In genomic region chr13:113065406-113066141, GRCh38 we compare ENCODE assay signal across 28 cellular contexts. TPM values are rescaled to one million over a fixed set of nuclear protein-coding genes. Genes with fewer than 3 reads are reported as not detected.
A peak's percentile ranks its signal among the peaks of the same experiment; 100 is the strongest.
DNase-seq lines count a peak whose midpoint lies in the region; ATAC-seq and TF ChIP-seq lines count a peak whose summit lies in the region.
"Had no signal": no experiment of that assay in that cellular context is flagged by ENCODE, and none has a peak within 500 bp of the region (broad histone marks: within the 10 kb centered on the region; RNA-seq: fewer than 3 reads in every experiment).

No MANE protein-coding gene starts in this region.

- no peaks in the 10 kb centered on the region for H3K9me3 ChIP-seq in left lung
- H3K9me3 ChIP-seq: adrenal gland, Caco-2, HAP-1, transverse colon had no signal

- intact Hi-C loops in Right ventricle myocardium inferior (cut with DNase I) = no loop called here
- intact Hi-C loops in cardiac septum (cut with DNase I) = no loop called here
- intact Hi-C loops in left lung (cut with DNase I) = no loop called here

- peaks cover 0 to 20% of the 10 kb centered on the region in 2 donors for H3K36me3 ChIP-seq in left lung
- H3K36me3 ChIP-seq: adrenal gland, HAP-1, transverse colon had no signal

- H3K27ac ChIP-seq in left lung (no peak overlapping the region), temporal lobe (ENCODE audit: low read depth, low read length) (peak overlapping the region; percentile 44)
- H3K27ac ChIP-seq: adrenal gland, foreskin keratinocyte, hepatocyte, KMS-11, transverse colon had no signal

- in situ Hi-C loops in astrocyte of the spinal cord (cut with HindIII; ENCODE audit: low sequenced_read_pairs) = no loop called here

- H3K4me3 ChIP-seq in astrocyte of the spinal cord (ENCODE audit: low read depth, low read length) = no peak overlapping the region
- H3K4me3 ChIP-seq in left lung = no peak overlapping the region
- H3K4me3 ChIP-seq: adrenal gland, HAP-1, hepatocyte, smooth muscle cell, transverse colon had no signal

- DNase-seq in Right ventricle myocardium inferior (ENCODE audit: missing footprints) (peak; percentile 56), cardiac septum (ENCODE audit: low spot score) (no peak), astrocyte of the spinal cord (ENCODE audit: low read depth, low spot score) (peak; percentile 8), left lung (peak; percentile 67 to 75), NOMO-1 treated with DMSO at 0.1 percent for 48 hours (lab: John Stamatoyannopoulos, UW; ENCODE audit: unreplicated experiment) (no peak)
- DNase-seq: 8988T; activated CD4-positive, alpha-beta memory T cell treated with anti-CD3 and anti-CD28 coated beads, Interleukin-2, amount 10 ng/mL, durations not matched to agents 7 days and 5 days; activated gamma-delta T cell; activated T-cell treated with anti-CD3 and anti-CD28 coated beads for 4 hours; adrenal gland; Caco-2; foreskin keratinocyte; mammary epithelial cell; NCI-H1694; NCI-H2227 treated with DMSO at 0.1 percent for 48 hours; NCI-H774; stimulated activated naive B cell treated with anti-CD40 and anti-IgM and Interleukin-4, amounts not matched to agents 10 μg/mL and 1 μg/mL and 100 μg/mL, for 72 hours; SW 1271; transverse colon had no signal

- TF ChIP-seq CTCF in astrocyte of the spinal cord (IDR thresholded peaks at IDR 0.05; ENCODE audit: low read depth, low read length) = no peak
- TF ChIP-seq CTCF in left lung (IDR thresholded peaks at IDR 0.05) = no peak

- no peaks in the 10 kb centered on the region for H3K4me1 ChIP-seq in left lung
- H3K4me1 ChIP-seq: adrenal gland, Caco-2, foreskin keratinocyte, HAP-1, transverse colon had no signal

- no peaks in the 10 kb centered on the region for H3K27me3 ChIP-seq in left lung
- H3K27me3 ChIP-seq: adrenal gland, foreskin keratinocyte, hepatocyte, transverse colon had no signal

- ATAC-seq in Right ventricle myocardium inferior = peak; percentile 30
- ATAC-seq in left lung = peak; percentile 75
- no peak for ATAC-seq in SK-N-SH treated with all-trans-retinoic acid at 6 μM for 48 hours
- no peak for ATAC-seq in GM18867 (IDR thresholded peaks at IDR 0.05; ENCODE audit: unreplicated experiment)
- ATAC-seq: foreskin keratinocyte; stimulated activated naive B cell treated with anti-CD40 and anti-IgM and Interleukin-4, amounts not matched to agents 10 μg/mL and 1 μg/mL and 100 μg/mL, for 72 hours had no signal

TF ChIP-seq in SK-N-SH treated with all-trans-retinoic acid at 6 μM for 48 hours, 23 proteins besides CTCF, POLR2A, EP300 and RAD21:
- TF ChIP-seq PPARA (CRISPR knock-in tag; IDR thresholded peaks at IDR 0.05; ENCODE audit: borderline replicate concordance) = no peak
- TF ChIP-seq ZNF70 (CRISPR knock-in tag; IDR thresholded peaks at IDR 0.05) = no peak
- TF ChIP-seq CREB5 (CRISPR knock-in tag; IDR thresholded peaks at IDR 0.05; ENCODE audit: low read depth) = no peak
- TF ChIP-seq, protein P1, sequence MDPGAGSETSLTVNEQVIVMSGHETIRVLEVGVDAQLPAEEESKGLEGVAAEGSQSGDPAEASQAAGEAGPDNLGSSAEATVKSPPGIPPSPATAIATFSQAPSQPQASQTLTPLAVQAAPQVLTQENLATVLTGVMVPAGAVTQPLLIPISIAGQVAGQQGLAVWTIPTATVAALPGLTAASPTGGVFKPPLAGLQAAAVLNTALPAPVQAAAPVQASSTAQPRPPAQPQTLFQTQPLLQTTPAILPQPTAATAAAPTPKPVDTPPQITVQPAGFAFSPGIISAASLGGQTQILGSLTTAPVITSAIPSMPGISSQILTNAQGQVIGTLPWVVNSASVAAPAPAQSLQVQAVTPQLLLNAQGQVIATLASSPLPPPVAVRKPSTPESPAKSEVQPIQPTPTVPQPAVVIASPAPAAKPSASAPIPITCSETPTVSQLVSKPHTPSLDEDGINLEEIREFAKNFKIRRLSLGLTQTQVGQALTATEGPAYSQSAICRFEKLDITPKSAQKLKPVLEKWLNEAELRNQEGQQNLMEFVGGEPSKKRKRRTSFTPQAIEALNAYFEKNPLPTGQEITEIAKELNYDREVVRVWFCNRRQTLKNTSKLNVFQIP (CRISPR knock-in tag; IDR thresholded peaks at IDR 0.05; ENCODE audit: borderline replicate concordance, low read depth) = no peak
- no peak for TF ChIP-seq ZNF8 (CRISPR knock-in tag; IDR thresholded peaks at IDR 0.05)
- no peak for TF ChIP-seq TSHZ2 (CRISPR knock-in tag; IDR thresholded peaks at IDR 0.05)
- TF ChIP-seq TCF4 (CRISPR knock-in tag; IDR thresholded peaks at IDR 0.05; ENCODE audit: borderline replicate concordance) = no peak
- no peak for TF ChIP-seq ISL1 (CRISPR knock-in tag; IDR thresholded peaks at IDR 0.05)
- TF ChIP-seq ZFP30 (CRISPR knock-in tag; IDR thresholded peaks at IDR 0.05) = no peak
- no peak for TF ChIP-seq CSDC2 (CRISPR knock-in tag; IDR thresholded peaks at IDR 0.05)

RNA-seq across cellular contexts. Expression of gene F7, which starts 40.0 kb away (rescaled TPM):
- total RNA-seq in Right ventricle myocardium inferior (not detected), cardiac septum (0.46 TPM), left lung (not detected), temporal lobe (0.49 TPM)
- total RNA-seq: activated CD4-positive, alpha-beta memory T cell treated with anti-CD3 and anti-CD28 coated beads, Interleukin-2, amount 10 ng/mL, durations not matched to agents 7 days and 5 days; dermis microvascular lymphatic vessel endothelial cell; foreskin keratinocyte; mammary epithelial cell; pulmonary artery endothelial cell; transverse colon had no signal

RNA-seq across cellular contexts. Expression of gene F10, which starts 57.0 kb away (rescaled TPM):
- total RNA-seq in Right ventricle myocardium inferior (5.2 TPM), cardiac septum (13.7 TPM), left lung (1 to 10 TPM; 6.2 to 7.8 TPM), temporal lobe (0.74 TPM)
- total RNA-seq: activated CD4-positive, alpha-beta memory T cell treated with anti-CD3 and anti-CD28 coated beads, Interleukin-2, amount 10 ng/mL, durations not matched to agents 7 days and 5 days; dermis microvascular lymphatic vessel endothelial cell; foreskin keratinocyte; mammary epithelial cell had no signal

Comparison
In these comparisons a context has a peak if more than half of its experiments do, and no peak if none do; other contexts are left out.
1. DNase-seq: peak in Right ventricle myocardium inferior (single experiment), astrocyte of the spinal cord (single experiment) and left lung (2 of 2); none in cardiac septum (single experiment) and NOMO-1 treated with DMSO at 0.1 percent for 48 hours (single experiment).
2. ATAC-seq: peak in Right ventricle myocardium inferior (single experiment) and left lung (single experiment); none in SK-N-SH treated with all-trans-retinoic acid at 6 μM for 48 hours (single experiment) and GM18867 (single experiment).